25 cellular contexts compared by ENCODE assay signal in the genomic region with DNA sequence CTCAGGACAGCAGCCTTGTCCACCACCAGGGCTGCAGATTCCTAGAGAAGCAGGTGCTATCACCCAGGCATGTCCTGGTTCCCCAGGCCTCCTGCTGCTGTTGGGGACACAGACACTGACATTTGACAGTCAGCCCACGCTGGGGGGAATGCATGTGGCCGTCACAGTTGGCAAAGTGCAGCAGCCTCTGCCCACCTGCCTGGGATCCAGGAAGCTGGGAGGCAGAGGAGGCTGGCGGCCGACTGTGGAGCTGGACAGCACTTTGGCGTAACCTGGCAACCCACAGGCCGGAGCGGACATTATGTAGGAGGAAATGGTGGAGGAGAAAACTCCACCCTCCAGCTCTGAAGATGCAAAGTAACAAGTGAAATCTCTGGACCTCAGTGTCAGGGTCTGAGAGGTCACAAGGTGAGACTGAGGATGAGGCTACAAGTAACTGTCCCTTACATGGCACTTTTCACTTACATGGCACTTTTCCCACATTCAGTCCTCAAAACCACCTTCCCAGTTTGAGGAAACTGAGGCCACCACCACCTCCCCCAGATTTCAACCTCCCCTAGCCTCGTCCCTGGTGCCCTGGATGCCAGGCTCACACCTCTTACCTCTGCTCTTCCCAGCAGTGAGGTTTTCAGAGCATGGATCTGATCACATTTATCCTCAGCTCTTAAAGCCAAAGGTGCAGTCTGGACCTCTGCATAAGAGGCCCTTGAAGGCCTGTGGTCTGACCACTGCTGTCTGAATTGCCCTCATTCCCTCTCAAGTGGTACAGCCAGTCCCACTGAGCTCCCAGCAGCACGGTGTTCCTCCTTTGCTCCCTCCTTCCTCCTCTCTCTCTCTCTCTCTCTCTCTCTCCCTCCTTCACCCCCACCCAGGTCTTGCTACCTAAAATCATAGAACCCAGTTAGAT. TPM values are rescaled to one million over a fixed set of nuclear protein-coding genes. Genes with fewer than 3 reads are reported as not detected.
DNase-seq lines count a peak whose midpoint lies in the region; ATAC-seq and TF ChIP-seq lines count a peak whose summit lies in the region.
"Had no signal": no experiment of that assay in that cellular context is flagged by ENCODE, and none has a peak within 500 bp of the region (broad histone marks: within the 10 kb centered on the region; RNA-seq: fewer than 3 reads in every experiment).

No MANE protein-coding gene starts in this region.

- H3K9me3 ChIP-seq in HEK293 (ENCODE audit: control insufficient read depth, insufficient read depth, low read depth, low read length): no peaks in the 10 kb centered on the region
- no peaks in the 10 kb centered on the region for H3K9me3 ChIP-seq in left lung
- no peaks in the 10 kb centered on the region for H3K9me3 ChIP-seq in thymus (ENCODE audit: control insufficient read depth)
- H3K9me3 ChIP-seq in tibial artery: no peaks in the 10 kb centered on the region
- H3K9me3 ChIP-seq: ascending aorta, BE2C, SJCRH30, transverse colon had no signal

- no peak overlapping the region for H3K27ac ChIP-seq in HEK293 (ENCODE audit: extremely low read depth, low read depth, low read length)
- no peak overlapping the region for H3K27ac ChIP-seq in left lung
- peak overlapping the region; percentile 13 for H3K27ac ChIP-seq in thymus (ENCODE audit: low read depth)
- H3K27ac ChIP-seq in tibial artery: no peak overlapping the region
- H3K27ac ChIP-seq: ascending aorta, HL-60, SJCRH30, transverse colon had no signal

- H3K27me3 ChIP-seq in left lung (no peaks in the 10 kb centered on the region), thymus (ENCODE audit: control insufficient read depth, insufficient read depth) (no peaks in the 10 kb centered on the region), tibial artery (no peaks in the 10 kb centered on the region)
- H3K27me3 ChIP-seq: ascending aorta, BE2C, SJCRH30, transverse colon had no signal

- H3K36me3 ChIP-seq in HEK293 (ENCODE audit: control insufficient read depth in 2 of 2, insufficient read depth in 1 of 2, low read length in 2 of 2) (peaks cover 0 to 3% of the 10 kb centered on the region in 2 experiments; a peak in 2 of 3 replicates), left lung (peaks cover 0 to 18% of the 10 kb centered on the region in 2 donors), thymus (ENCODE audit: control insufficient read depth, insufficient read depth) (peaks cover 24% of the 10 kb centered on the region), tibial artery (peaks cover 4 to 38% (median 7%) of the 10 kb centered on the region in 3 donors)
- H3K36me3 ChIP-seq: BE2C, SJCRH30, transverse colon had no signal

- no peaks in the 10 kb centered on the region for H3K9me3 Mint-ChIP-seq in activated T-cell treated with anti-CD3 and anti-CD28 coated beads, Interleukin-2, amount 50 U/mL, for 24 hours

- peak; percentile 95 for ATAC-seq in left lung
- no peak for ATAC-seq in HG03196 (IDR thresholded peaks at IDR 0.05; ENCODE audit: unreplicated experiment)
- ATAC-seq: activated CD4-positive, CD25-positive, alpha-beta regulatory T cell treated with anti-CD3 and anti-CD28 coated beads, Interleukin-2, amount 50 U/mL, for 24 hours had no signal

- TF ChIP-seq CTCF in HEK293 (tag by site-specific recombination; IDR thresholded peaks at IDR 0.05): no peak
- TF ChIP-seq CTCF in left lung (IDR thresholded peaks at IDR 0.05): no peak
- no peak for TF ChIP-seq CTCF in tibial artery (IDR thresholded peaks at IDR 0.05)

- H3K27ac Mint-ChIP-seq in activated T-cell treated with anti-CD3 and anti-CD28 coated beads, Interleukin-2, amount 50 U/mL, for 24 hours: peak overlapping the region; percentile 24

- 97% methylated on average over 9 of the region's 9 CpGs for WGBS in thymus

- CTCF ChIA-PET in HEK293 (lab: Yijun Ruan, JAX): interaction anchor here (0.6 to 0.7 kb wide), 2 partner anchors 203 to 436 kb away, joined by 3 read pairs; no protein-coding TSS in a partner anchor

- peaks cover 10% of the 10 kb centered on the region for H3K4me1 Mint-ChIP-seq in activated T-cell treated with anti-CD3 and anti-CD28 coated beads, Interleukin-2, amount 50 U/mL, for 24 hours (ENCODE audit: low read depth)

- peaks cover 38% of the 10 kb centered on the region for H3K36me3 Mint-ChIP-seq in activated T-cell treated with anti-CD3 and anti-CD28 coated beads, Interleukin-2, amount 50 U/mL, for 24 hours (ENCODE audit: low read depth)

- POLR2A ChIA-PET in HEK293 (lab: Yijun Ruan, JAX): interaction anchor here (0.6 kb wide), 1 partner anchor 108 kb away, joined by 4 read pairs; no protein-coding TSS in a partner anchor

- no peak for DNase-seq in activated T-cell treated with anti-CD3 and anti-CD28 coated beads, Interleukin-2, amount 50 U/mL, for 24 hours
- DNase-seq in activated T-cell treated with anti-CD3 and anti-CD28 coated beads, Interleukin-2, amount 50 U/mL, for 48 hours: no peak
- DNase-seq in left lung (peak in 1 of 2 donors; percentile 68), tibial artery (no peak), middle frontal gyrus (ENCODE audit: extremely low spot score, low spot score) (no peak)
- DNase-seq: activated CD8-positive, alpha-beta memory T cell treated with anti-CD3 and anti-CD28 coated beads for 24 hours; activated naive CD4-positive, alpha-beta T cell treated with anti-CD3 and anti-CD28 coated beads, Interleukin-2, amount 50 U/mL, for 16 hours; activated T-cell treated with anti-CD3 and anti-CD28 coated beads, Interleukin-2, amount 50 U/mL, for 1 hour; BE2C; DND-41; islet precursor cell; mammary epithelial cell; NCI-H187 treated with DMSO at 0.1 percent for 48 hours; NCI-H524 treated with DMSO at 0.1 percent for 48 hours; SJCRH30; small intestine; stimulated activated CD4-positive, alpha-beta T cell treated with anti-CD3 and anti-CD28 coated beads, Interleukin-2, amount 100 ng/mL, for 48 hours; stimulated activated naive CD4-positive, alpha-beta T cell treated with Interleukin-2 at 50 U/mL for 16 hours; transverse colon had no signal

- intact Hi-C loops in left lung (cut with DNase I): no loop called here
- intact Hi-C loops in tibial artery (cut with DNase I; ENCODE audit: low total_unique reads): no loop called here

- no peaks in the 10 kb centered on the region for H3K27me3 Mint-ChIP-seq in activated T-cell treated with anti-CD3 and anti-CD28 coated beads, Interleukin-2, amount 50 U/mL, for 24 hours

- H3K4me1 ChIP-seq in HEK293 (ENCODE audit: control insufficient read depth, insufficient read depth, low read length) (no peaks in the 10 kb centered on the region), left lung (peaks cover 0 to 25% of the 10 kb centered on the region in 2 donors), thymus (ENCODE audit: control insufficient read depth, insufficient read depth, low read length) (no peaks in the 10 kb centered on the region), tibial artery (no peaks in the 10 kb centered on the region)
- H3K4me1 ChIP-seq: ascending aorta, SJCRH30, transverse colon had no signal

- no peak overlapping the region for H3K4me3 Mint-ChIP-seq in activated T-cell treated with anti-CD3 and anti-CD28 coated beads, Interleukin-2, amount 50 U/mL, for 24 hours

- no peak overlapping the region for H3K4me3 ChIP-seq in HEK293 (ENCODE audit: low read depth, low read length)
- H3K4me3 ChIP-seq in left lung: no peak overlapping the region
- H3K4me3 ChIP-seq in thymus (ENCODE audit: low read length): no peak overlapping the region
- no peak overlapping the region for H3K4me3 ChIP-seq in tibial artery
- H3K4me3 ChIP-seq: ascending aorta, SJCRH30, transverse colon had no signal

TF ChIP-seq in HEK293, 187 proteins besides CTCF, POLR2A, EP300 and RAD21 (continues in another document):
- TF ChIP-seq ZFP41 (tag by site-specific recombination; IDR thresholded peaks at IDR 0.05; ENCODE audit: borderline replicate concordance) (no peak), SP2 (tag by site-specific recombination; IDR thresholded peaks at IDR 0.05) (no peak), TCF7L2 (IDR thresholded peaks at IDR 0.05; ENCODE audit: borderline replicate concordance, low read depth, low read length) (no peak), AEBP2 (tag by site-specific recombination; IDR thresholded peaks at IDR 0.05; ENCODE audit: borderline replicate concordance) (no peak), EGR2 (tag by site-specific recombination; IDR thresholded peaks at IDR 0.05; ENCODE audit: low read depth) (0 out of 2 replicates have a peak, but pooled peaks have one; percentile 6), OVOL3 (tag by site-specific recombination; IDR thresholded peaks at IDR 0.05) (no peak), ZNF596 (tag by site-specific recombination; IDR thresholded peaks at IDR 0.05) (no peak), RBAK (tag by site-specific recombination; IDR thresholded peaks at IDR 0.05) (no peak), ZNF114 (tag by site-specific recombination; IDR thresholded peaks at IDR 0.05) (no peak), ZBTB44 (tag by site-specific recombination; IDR thresholded peaks at IDR 0.05) (no peak)

RNA-seq across cellular contexts. Expression of gene MAP1LC3A, which starts 8.7 kb away (rescaled TPM):
- 10 to 100 TPM; 17.4 to 68.8 TPM for total RNA-seq in left lung
- 37.5 TPM for polyA plus RNA-seq in thymus

RNA-seq across cellular contexts. Expression of gene DYNLRB1, which starts 51.0 kb away (rescaled TPM):
- 100 to 1,000 TPM; 110 to 133 TPM for total RNA-seq in left lung
- 226 TPM for polyA plus RNA-seq in thymus
